In the genomic region with DNA sequence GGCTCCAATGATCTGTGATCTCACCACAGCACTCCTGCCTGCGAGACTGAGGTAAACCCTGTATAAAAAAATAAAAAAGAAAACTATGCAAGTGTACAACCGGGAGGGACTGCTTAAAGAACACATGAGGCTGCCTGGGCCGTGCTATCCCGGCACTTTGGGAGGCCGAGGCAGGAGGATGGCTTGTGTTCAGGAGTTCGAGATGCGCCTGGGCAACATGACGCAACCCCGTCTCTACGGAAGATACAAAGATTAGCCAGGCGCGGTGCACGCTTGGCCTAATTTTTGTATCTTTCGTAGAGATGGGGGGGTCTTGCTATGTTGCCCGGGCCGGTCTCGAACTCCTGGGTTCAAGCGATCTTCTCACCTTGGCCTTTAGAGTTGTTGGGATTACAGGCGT, we compare ENCODE assay signal across 7 cellular contexts.
DNase-seq lines count a peak whose midpoint lies in the region; ATAC-seq and TF ChIP-seq lines count a peak whose summit lies in the region.
"Not testable (repeated sequence)": the region's sequence is repeated elsewhere in the genome, so short reads cannot be mapped to it uniquely, and the experiment has no call there.

No MANE protein-coding gene starts in this region.

- TF ChIP-seq POLR2A in heart left ventricle (IDR thresholded peaks at IDR 0.05): not testable (repeated sequence)

- not testable (repeated sequence) for ATAC-seq in activated T-cell treated with anti-CD3 and anti-CD28 coated beads, Interleukin-2, amount 50 U/mL, for 4 hours; heart left ventricle; naive B cell (ENCODE audit: low read depth in 2 of 2)

- intact Hi-C loops in heart left ventricle (cut with DNase I): not testable (repeated sequence)

- H3K9me2 ChIP-seq in OCI-LY1 (ENCODE audit: low read depth, low read length): not testable (repeated sequence)

- H3K4me2 ChIP-seq in OCI-LY1 (ENCODE audit: low read length): peak overlapping the region; percentile 52
- peak overlapping the region; percentile 77 for H3K4me2 ChIP-seq in skeletal muscle satellite cell (ENCODE audit: low read length)

- H3K9me3 ChIP-seq in OCI-LY1 (ENCODE audit: low read length); heart left ventricle; skeletal muscle satellite cell (replicated peaks; ENCODE audit: low read length): not testable (repeated sequence)

- not testable (repeated sequence) for TF ChIP-seq CTCF in OCI-LY1 (IDR thresholded peaks at IDR 0.05; ENCODE audit: low read length); heart left ventricle (IDR thresholded peaks at IDR 0.05)

- H3K4me1 ChIP-seq in OCI-LY1 (ENCODE audit: insufficient read depth, low read length, severe bottlenecking); heart left ventricle; skeletal muscle satellite cell (ENCODE audit: control insufficient read depth, insufficient read depth, low read length): not testable (repeated sequence)

- H3K4me3 ChIP-seq in OCI-LY1 (ENCODE audit: low read depth, low read length, poor library complexity, severe bottlenecking) (peak overlapping the region; percentile 68), heart left ventricle (peak overlapping the region; percentile 53 to 87 (median 78)), skeletal muscle satellite cell (ENCODE audit: low read length) (peak overlapping the region; percentile 94)

- H3K9me3 Mint-ChIP-seq in activated T-cell treated with anti-CD3 and anti-CD28 coated beads, Interleukin-2, amount 50 U/mL, for 4 hours; naive B cell: not testable (repeated sequence)

- peak overlapping the region; percentile 89 for H3K4me3 Mint-ChIP-seq in activated T-cell treated with anti-CD3 and anti-CD28 coated beads, Interleukin-2, amount 50 U/mL, for 4 hours
- peak overlapping the region; percentile 85 to 99 (median 95) for H3K4me3 Mint-ChIP-seq in naive B cell

- H3F3A ChIP-seq in OCI-LY1 (ENCODE audit: insufficient read depth, low read length): not testable (repeated sequence)

- not testable (repeated sequence) for H3K27me3 ChIP-seq in OCI-LY1 (ENCODE audit: insufficient read depth, low read length); heart left ventricle; skeletal muscle satellite cell (ENCODE audit: control insufficient read depth, insufficient read depth, low read length)

- H3K27ac ChIP-seq in OCI-LY1 (ENCODE audit: low read depth, low read length, poor library complexity, severe bottlenecking): not testable (repeated sequence)
- H3K27ac ChIP-seq in caudate nucleus (ENCODE audit: low read depth, low read length): peak overlapping the region; percentile 73
- H3K27ac ChIP-seq in heart left ventricle: peak overlapping the region; percentile 58 to 90 (median 84)

- not testable (repeated sequence) for H3K36me3 Mint-ChIP-seq in activated T-cell treated with anti-CD3 and anti-CD28 coated beads, Interleukin-2, amount 50 U/mL, for 4 hours (ENCODE audit: insufficient read depth); naive B cell

- 96 to 98% (median 97%) methylated on average over 19 of the region's 19 CpGs for WGBS in heart left ventricle, 4 donors

- peak overlapping the region in 5 of 6 donors; percentile 86 to 96 (median 92) for H3K27ac Mint-ChIP-seq in naive B cell

- H2AFZ ChIP-seq in OCI-LY1 (ENCODE audit: low read length): not testable (repeated sequence)

- not testable (repeated sequence) for H3K9ac ChIP-seq in OCI-LY1 (ENCODE audit: low read length)
- peak overlapping the region; percentile 84 for H3K9ac ChIP-seq in skeletal muscle satellite cell (ENCODE audit: low read depth, low read length)

- DNase-seq in Daoy (ENCODE audit: low read depth): peak; percentile 8
- DNase-seq in activated T-cell treated with anti-CD3 and anti-CD28 coated beads, Interleukin-2, amount 50 U/mL, for 4 hours; caudate nucleus (lab: John Stamatoyannopoulos, UW); heart left ventricle; naive B cell: not testable (repeated sequence)

- H3K79me2 ChIP-seq in OCI-LY1 (ENCODE audit: insufficient read depth, low read length): not testable (repeated sequence)

- H3K4me1 Mint-ChIP-seq in activated T-cell treated with anti-CD3 and anti-CD28 coated beads, Interleukin-2, amount 50 U/mL, for 4 hours (ENCODE audit: low read depth); naive B cell: not testable (repeated sequence)

- H4K20me1 ChIP-seq in OCI-LY1 (ENCODE audit: insufficient read depth, low read length): not testable (repeated sequence)

- H3K36me3 ChIP-seq in OCI-LY1 (ENCODE audit: insufficient read depth, low read length); heart left ventricle; skeletal muscle satellite cell (ENCODE audit: insufficient read depth, low read length): not testable (repeated sequence)

- not testable (repeated sequence) for H3K27me3 Mint-ChIP-seq in activated T-cell treated with anti-CD3 and anti-CD28 coated beads, Interleukin-2, amount 50 U/mL, for 4 hours (ENCODE audit: low read depth); naive B cell
